Comparison of ENCODE assay signal across 12 cellular contexts in the genomic region with DNA sequence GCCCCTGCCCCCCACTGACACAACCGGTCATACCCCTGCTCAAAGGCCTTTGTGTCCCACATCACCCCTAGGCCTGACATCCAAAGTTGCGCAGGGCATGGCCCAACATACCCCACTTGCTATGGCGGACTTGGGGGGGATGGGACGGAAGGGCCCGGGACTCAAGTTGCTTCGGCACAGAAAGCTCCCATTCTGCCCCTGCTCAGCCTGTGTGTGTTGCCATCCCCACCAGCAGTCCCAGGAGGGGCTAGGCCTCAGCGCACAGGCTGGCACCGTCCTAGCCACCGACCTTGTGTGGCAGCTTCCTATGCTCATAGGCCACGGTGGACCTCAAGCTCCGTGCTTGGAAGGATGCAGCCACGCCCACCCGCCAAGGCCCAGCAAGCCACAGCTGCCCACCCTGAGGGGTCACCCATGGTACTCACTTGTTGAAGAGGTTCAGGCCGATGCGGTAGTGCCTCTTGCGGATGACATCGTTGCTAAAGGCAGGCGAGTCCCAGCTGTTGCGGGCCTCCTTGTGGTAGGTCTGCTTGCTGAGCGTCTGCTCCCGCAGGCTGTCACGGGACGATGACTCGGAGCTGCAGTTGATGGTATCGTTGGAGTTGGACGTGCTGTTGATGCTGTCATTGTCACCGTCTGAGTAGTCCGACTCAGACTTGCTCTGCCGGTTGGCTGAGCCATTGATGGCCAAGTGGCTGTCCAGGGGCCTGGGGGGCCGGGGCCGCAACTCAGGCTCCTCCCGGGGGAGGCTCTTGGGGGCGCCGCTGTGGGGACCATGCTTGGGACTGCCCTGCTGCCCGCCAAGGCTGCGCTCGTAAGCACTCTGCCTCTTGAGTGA.
DNase-seq lines count a peak whose midpoint lies in the region; ATAC-seq and TF ChIP-seq lines count a peak whose summit lies in the region.
"Had no signal": no experiment of that assay in that cellular context is flagged by ENCODE, and none has a peak within 500 bp of the region (broad histone marks: within the 10 kb centered on the region; RNA-seq: fewer than 3 reads in every experiment).

No MANE protein-coding gene starts in this region.

- TF ChIP-seq CTCF in heart right ventricle (IDR thresholded peaks at IDR 0.05) (no peak), chondrocyte (IDR thresholded peaks at IDR 0.05) (no peak)

- ATAC-seq in heart right ventricle: no peak
- ATAC-seq in Right ventricle myocardium superior (ENCODE audit: poor library complexity): no peak
- ATAC-seq in aorta (ENCODE audit: low FRiP score): no peak
- no peak for ATAC-seq in HG02970 (IDR thresholded peaks at IDR 0.05; ENCODE audit: low FRiP score, unreplicated experiment)

- H3K9me3 ChIP-seq in heart right ventricle: no peaks in the 10 kb centered on the region
- H3K9me3 ChIP-seq in trophoblast cell (ENCODE audit: insufficient read depth, low read depth, low read length): no peaks in the 10 kb centered on the region
- H3K9me3 ChIP-seq in aorta (ENCODE audit: control insufficient read depth, low read length): no peaks in the 10 kb centered on the region

- H3K4me3 ChIP-seq in heart right ventricle: peak overlapping the region in 1 of 10 donors; percentile 28
- H3K4me3 ChIP-seq in trophoblast cell (ENCODE audit: low read depth, low read length): no peak overlapping the region
- no peak overlapping the region for H3K4me3 ChIP-seq in aorta (ENCODE audit: low read length in 2 of 2)

- H2BK12ac ChIP-seq in trophoblast cell (ENCODE audit: low read length): no peak overlapping the region

- no peak overlapping the region for H3K23ac ChIP-seq in trophoblast cell (ENCODE audit: low read length)

- H3K27ac ChIP-seq in heart right ventricle: peak overlapping the region in 9 of 10 donors; percentile 63 to 91 (median 86)
- H3K27ac ChIP-seq in trophoblast cell (ENCODE audit: low read depth, low read length): no peak overlapping the region
- H3K27ac ChIP-seq in aorta (ENCODE audit: low read depth in 1 of 2, low read length in 2 of 2): peak overlapping the region; percentile 62 to 64

- H3K9me3 Mint-ChIP-seq in chondrocyte (ENCODE audit: low read depth): no peaks in the 10 kb centered on the region
- no peaks in the 10 kb centered on the region for H3K9me3 Mint-ChIP-seq in T-helper 2 cell treated with Interferon-gamma antibody and Interleukin-4, amounts not matched to agents 5 μg/mL and 100 μg/mL, for 36 hours
- H3K9me3 Mint-ChIP-seq: activated T-helper 2 cell treated with anti-CD3 and anti-CD28 coated beads, Interferon-gamma antibody, Interleukin-2, Interleukin-4, amounts not matched to agents 10 μg/mL and 5 μg/mL and 100 μg/mL, durations not matched to agents 14 hours and 24 hours and 36 hours had no signal

- H3K36me3 Mint-ChIP-seq in chondrocyte (ENCODE audit: low read depth): peaks cover 4% of the 10 kb centered on the region
- H3K36me3 Mint-ChIP-seq in T-helper 2 cell treated with Interferon-gamma antibody and Interleukin-4, amounts not matched to agents 5 μg/mL and 100 μg/mL, for 36 hours (ENCODE audit: low read depth): peaks cover 13% of the 10 kb centered on the region

- no peak overlapping the region for H4K8ac ChIP-seq in trophoblast cell (ENCODE audit: low read depth, low read length)

- H3K4me1 ChIP-seq in heart right ventricle (peaks cover 72 to 100% (median 88%) of the 10 kb centered on the region in 9 donors), trophoblast cell (ENCODE audit: control insufficient read depth in 1 of 2, insufficient read depth in 2 of 2, low read length in 2 of 2) (peaks cover 0 to 9% of the 10 kb centered on the region in 2 experiments), aorta (ENCODE audit: control insufficient read depth in 1 of 2, insufficient read depth in 2 of 2, low read length in 2 of 2) (peaks cover 0 to 2% of the 10 kb centered on the region in 2 donors)

- 80 to 81% methylated on average over 37 of the region's 37 CpGs for WGBS in heart right ventricle, 2 donors
- WGBS in trophoblast cell (ENCODE audit: extremely low coverage, insufficient coverage, insufficient read length): no CpG with 5 or more reads among the region's 37 CpGs
- 80 to 85% methylated on average over 35 to 37 of the region's 37 CpGs for WGBS in aorta, 2 donors

- H2BK5ac ChIP-seq in trophoblast cell (ENCODE audit: low read depth, low read length, poor library complexity): no peak overlapping the region

- H4K12ac ChIP-seq in trophoblast cell (ENCODE audit: low read depth, low read length): no peak overlapping the region

- H3K4me1 Mint-ChIP-seq in chondrocyte (ENCODE audit: low read depth): peaks cover 31% of the 10 kb centered on the region
- H3K4me1 Mint-ChIP-seq in T-helper 2 cell treated with Interferon-gamma antibody and Interleukin-4, amounts not matched to agents 5 μg/mL and 100 μg/mL, for 36 hours (ENCODE audit: low read depth): no peaks in the 10 kb centered on the region

- H3K14ac ChIP-seq in trophoblast cell (ENCODE audit: low read length): no peak overlapping the region

- H3K27me3 ChIP-seq in heart right ventricle (no peaks in the 10 kb centered on the region), trophoblast cell (ENCODE audit: insufficient read depth, low read length) (no peaks in the 10 kb centered on the region), aorta (ENCODE audit: control insufficient read depth in 1 of 2, insufficient read depth in 2 of 2, low read length in 1 of 2) (no peaks in the 10 kb centered on the region)

- no peaks in the 10 kb centered on the region for H3K79me1 ChIP-seq in trophoblast cell (ENCODE audit: low read length)

- H3K9ac ChIP-seq in trophoblast cell (ENCODE audit: low read length): no peak overlapping the region

- H2AFZ ChIP-seq in trophoblast cell (ENCODE audit: insufficient read depth, low read length, poor library complexity): peak overlapping the region; percentile 14

- peaks cover 0 to 100% (median 12%) of the 10 kb centered on the region in 9 donors for H3K36me3 ChIP-seq in heart right ventricle
- peaks cover 53 to 66% of the 10 kb centered on the region in 2 experiments for H3K36me3 ChIP-seq in trophoblast cell (ENCODE audit: control insufficient read depth in 1 of 2, insufficient read depth in 2 of 2, low read length in 2 of 2)
- H3K36me3 ChIP-seq in aorta (ENCODE audit: control insufficient read depth in 1 of 2, insufficient read depth in 2 of 2, low read length in 1 of 2): no peaks in the 10 kb centered on the region

- H3K4me2 ChIP-seq in trophoblast cell (ENCODE audit: low read length): no peak overlapping the region

- no peak overlapping the region for H3K4me3 Mint-ChIP-seq in chondrocyte (ENCODE audit: unreplicated experiment)
- H3K4me3 Mint-ChIP-seq in T-helper 2 cell treated with Interferon-gamma antibody and Interleukin-4, amounts not matched to agents 5 μg/mL and 100 μg/mL, for 36 hours: no peak overlapping the region

- H3K4ac ChIP-seq in trophoblast cell (ENCODE audit: low read depth, low read length): no peak overlapping the region

- no peak overlapping the region for H2BK120ac ChIP-seq in trophoblast cell (ENCODE audit: insufficient read depth, low read length, poor library complexity)

- H3K18ac ChIP-seq in trophoblast cell (ENCODE audit: low read length): peak overlapping the region; percentile 4

- H3K27me3 Mint-ChIP-seq in chondrocyte (ENCODE audit: low read depth): no peaks in the 10 kb centered on the region
- no peaks in the 10 kb centered on the region for H3K27me3 Mint-ChIP-seq in T-helper 2 cell treated with Interferon-gamma antibody and Interleukin-4, amounts not matched to agents 5 μg/mL and 100 μg/mL, for 36 hours (ENCODE audit: low read depth)

- H3K79me2 ChIP-seq in trophoblast cell (ENCODE audit: control insufficient read depth, insufficient read depth, low read length, poor library complexity): no peaks in the 10 kb centered on the region

- H3K27ac Mint-ChIP-seq in chondrocyte (ENCODE audit: unreplicated experiment): peak overlapping the region; percentile 78
- no peak overlapping the region for H3K27ac Mint-ChIP-seq in T-helper 2 cell treated with Interferon-gamma antibody and Interleukin-4, amounts not matched to agents 5 μg/mL and 100 μg/mL, for 36 hours
- H3K27ac Mint-ChIP-seq: activated T-helper 2 cell treated with anti-CD3 and anti-CD28 coated beads, Interferon-gamma antibody, Interleukin-2, Interleukin-4, amounts not matched to agents 10 μg/mL and 5 μg/mL and 100 μg/mL, durations not matched to agents 14 hours and 24 hours and 36 hours had no signal

- peak overlapping the region; percentile 27 for H4K91ac ChIP-seq in trophoblast cell (ENCODE audit: low read depth, low read length)

- DNase-seq in heart right ventricle: no peak
- DNase-seq in Right ventricle myocardium superior: no peak
- DNase-seq in chondrocyte (ENCODE audit: low spot score): no peak
- peak; percentile 92 for DNase-seq in trophoblast cell
- DNase-seq in aorta: no peak
- DNase-seq in T-helper 2 cell treated with Interferon-gamma antibody and Interleukin-4, amounts not matched to agents 5 μg/mL and 100 μg/mL, for 36 hours (ENCODE audit: low spot score): no peak
- no peak for DNase-seq in NCI-H187 treated with DMSO at 0.1 percent for 48 hours (lab: John Stamatoyannopoulos, UW)
- DNase-seq: COR-L47; effector CD8-positive, alpha-beta T cell; GDM1 had no signal

- no peak overlapping the region for H2AK5ac ChIP-seq in trophoblast cell (ENCODE audit: low read length)

- intact Hi-C loops in heart right ventricle (cut with DNase I): loop anchor here in 1 of 10 donors (10.0 kb wide), 1 partner anchor 50 kb away; no protein-coding TSS in a partner anchor
- intact Hi-C loops in Right ventricle myocardium superior (cut with DNase I): no loop called here
- intact Hi-C loops in aorta (cut with DNase I): loop anchor here in 1 of 2 donors (2.0 kb wide), 1 partner anchor 28 kb away; no protein-coding TSS in a partner anchor

Comparison
In these comparisons a context has a peak if more than half of its experiments do, and no peak if none do; other contexts are left out.
1. DNase-seq: peak in trophoblast cell (2 of 2); none in heart right ventricle (0 of 2), Right ventricle myocardium superior (single experiment), chondrocyte (single experiment), aorta (0 of 2), T-helper 2 cell treated with Interferon-gamma antibody and Interleukin-4, amounts not matched to agents 5 μg/mL and 100 μg/mL, for 36 hours (single experiment) and NCI-H187 treated with DMSO at 0.1 percent for 48 hours (single experiment).